23 cellular contexts compared by ENCODE assay signal in genomic region chr7:116222501-116222900, GRCh38. TPM values are rescaled to one million over a fixed set of nuclear protein-coding genes. Genes with fewer than 3 reads are reported as not detected.
DNase-seq lines count a peak whose midpoint lies in the region; ATAC-seq and TF ChIP-seq lines count a peak whose summit lies in the region.
"Had no signal": no experiment of that assay in that cellular context is flagged by ENCODE, and none has a peak within 500 bp of the region (broad histone marks: within the 10 kb centered on the region; RNA-seq: fewer than 3 reads in every experiment).

No MANE protein-coding gene starts in this region.

- 0 out of 3 replicates have a peak overlapping the region, but pooled peaks have one; percentile 7 for H2BK15ac ChIP-seq in IMR-90 (ENCODE audit: low read depth, low read length)

- peaks cover 10% of the 10 kb centered on the region; the same call in 1 of the 2 replicates for H3K9me1 ChIP-seq in IMR-90 (ENCODE audit: insufficient read depth, low read length)

- H4K5ac ChIP-seq in IMR-90 (ENCODE audit: low read depth, low read length): no peak overlapping the region

- ATAC-seq in CD4-positive, alpha-beta T cell (ENCODE audit: poor library complexity): no peak
- ATAC-seq in IMR-90 (ENCODE audit: low read depth) (no peak), gastroesophageal sphincter (no peak), GM21717 (IDR thresholded peaks at IDR 0.05; ENCODE audit: unreplicated experiment) (no peak), HG02884 (IDR thresholded peaks at IDR 0.05; ENCODE audit: unreplicated experiment) (no peak)
- ATAC-seq: activated CD4-positive, alpha-beta T cell treated with anti-CD3 and anti-CD28 coated beads for 36 hours; activated CD8-positive, alpha-beta memory T cell treated with anti-CD3 and anti-CD28 coated beads, Interleukin-2, amount 10 ng/mL, durations not matched to agents 7 days and 5 days; HCT116 had no signal

- TF ChIP-seq RAD21 in IMR-90 (IDR thresholded peaks at IDR 0.05; ENCODE audit: low read length): no peak

- H3K4me1 Mint-ChIP-seq in CD4-positive, alpha-beta T cell (ENCODE audit: low read depth): peaks cover 92% of the 10 kb centered on the region

- H3K9me3 Mint-ChIP-seq in CD4-positive, alpha-beta T cell: no peaks in the 10 kb centered on the region
- H3K9me3 Mint-ChIP-seq: activated naive CD8-positive, alpha-beta T cell treated with anti-CD3 and anti-CD28 coated beads, Interleukin-2, amount 10 ng/mL, durations not matched to agents 7 days and 5 days; endodermal cell; nephron had no signal

- WGBS in IMR-90 (ENCODE audit: extremely low coverage in 2 of 2, insufficient read length in 1 of 2), 2 experiments: no CpG with 5 or more reads among the region's 5 CpGs
- WGBS in gastroesophageal sphincter (ENCODE audit: low coverage in 1 of 2), 2 donors: 70 to 85% methylated on average over 5 of the region's 5 CpGs

- no peak for TF ChIP-seq EP300 in gastroesophageal sphincter (IDR thresholded peaks at IDR 0.05)

- peak overlapping the region; percentile 27 for H3K4me3 Mint-ChIP-seq in CD4-positive, alpha-beta T cell
- H3K4me3 Mint-ChIP-seq: activated CD4-positive, alpha-beta T cell treated with anti-CD3 and anti-CD28 coated beads for 36 hours; activated CD8-positive, alpha-beta memory T cell treated with anti-CD3 and anti-CD28 coated beads, Interleukin-2, amount 10 ng/mL, durations not matched to agents 7 days and 5 days; activated naive CD8-positive, alpha-beta T cell treated with anti-CD3 and anti-CD28 coated beads, Interleukin-2, amount 10 ng/mL, durations not matched to agents 7 days and 5 days; endodermal cell; nephron had no signal

- DNase-seq in CD4-positive, alpha-beta T cell: no peak
- DNase-seq in IMR-90 (no peak), NCI-H2196 treated with DMSO at 0.1 percent for 48 hours (lab: John Stamatoyannopoulos, UW; ENCODE audit: unreplicated experiment) (no peak)
- DNase-seq in stimulated activated CD4-positive, alpha-beta T cell treated with anti-CD3 and anti-CD28 coated beads, Interleukin-4, amount 100 ng/mL, for 1 hour: no peak
- DNase-seq: activated CD4-positive, alpha-beta T cell treated with anti-CD3 and anti-CD28 coated beads for 36 hours; activated CD8-positive, alpha-beta memory T cell treated with anti-CD3 and anti-CD28 coated beads, Interleukin-2, amount 10 ng/mL, durations not matched to agents 7 days and 5 days; activated naive CD8-positive, alpha-beta T cell treated with anti-CD3 and anti-CD28 coated beads, Interleukin-2, amount 10 ng/mL, durations not matched to agents 7 days and 5 days; DMS153; endodermal cell; glutamatergic neuron; mesendoderm; NCI-H82; OCI-M1; posterior cingulate gyrus; SHP77 treated with DMSO at 0.1 percent for 48 hours; T-helper 1 cell had no signal

- no peak overlapping the region for H3K14ac ChIP-seq in IMR-90 (replicated peaks; ENCODE audit: low read depth, low read length)

- no peak overlapping the region for H2AK9ac ChIP-seq in IMR-90 (replicated peaks; ENCODE audit: low read depth, low read length, poor library complexity)

- TF ChIP-seq POLR2A in IMR-90 (IDR thresholded peaks at IDR 0.05; ENCODE audit: low read depth, low read length): no peak
- TF ChIP-seq POLR2A in gastroesophageal sphincter (IDR thresholded peaks at IDR 0.05): no peak

- no peak overlapping the region for H4K91ac ChIP-seq in IMR-90 (ENCODE audit: insufficient read depth, low read depth, low read length)

- H4K8ac ChIP-seq in IMR-90 (ENCODE audit: low read depth in 2 of 2, low read length in 2 of 2): no peak overlapping the region

- H3K79me1 ChIP-seq in IMR-90 (ENCODE audit: low read depth in 1 of 2, low read length in 2 of 2): peaks cover 33 to 46% of the 10 kb centered on the region in 2 experiments

- H2BK5ac ChIP-seq in IMR-90 (ENCODE audit: low read depth, low read length, poor library complexity, severe bottlenecking): no peak overlapping the region

- no peaks in the 10 kb centered on the region for H3K27me3 ChIP-seq in CD4-positive, alpha-beta T cell (ENCODE audit: control insufficient read depth, insufficient read depth, low read length)
- H3K27me3 ChIP-seq in IMR-90 (ENCODE audit: control insufficient read depth, insufficient read depth, low read length) (no peaks in the 10 kb centered on the region), gastroesophageal sphincter (no peaks in the 10 kb centered on the region), rectal smooth muscle tissue (ENCODE audit: control insufficient read depth, insufficient read depth, low read length) (no peaks in the 10 kb centered on the region)

- peak overlapping the region; percentile 21; the same call in 1 of the 2 replicates for H3K18ac ChIP-seq in IMR-90 (ENCODE audit: low read depth, low read length)

- H3K4ac ChIP-seq in IMR-90 (ENCODE audit: low read depth, low read length): no peak overlapping the region

- no peak overlapping the region for H2BK20ac ChIP-seq in IMR-90 (ENCODE audit: low read depth, low read length)

- H4K20me1 ChIP-seq in IMR-90 (ENCODE audit: insufficient read depth, low read length): peaks cover 13% of the 10 kb centered on the region; the same call in 1 of the 2 replicates

- intact Hi-C loops in CD4-positive, alpha-beta T cell (cut with DNase I, micrococcal nuclease): loop anchor here in 1 of 2 experiments (10.0 kb wide), 1 partner anchor 642 kb away; the partner anchor contains the start of gene CAPZA2
- intact Hi-C loops in IMR-90 (cut with micrococcal nuclease): no loop called here

- dilution Hi-C loops in IMR-90 (cut with HindIII; ENCODE audit: low sequenced_read_pairs, unreplicated experiment): no loop called here

- no peak overlapping the region for H3K56ac ChIP-seq in IMR-90 (ENCODE audit: extremely low read depth, insufficient read depth, low read length)

- H3K9ac ChIP-seq in IMR-90 (ENCODE audit: low read depth, low read length) (no peak overlapping the region), rectal smooth muscle tissue (ENCODE audit: low read length) (no peak overlapping the region)
- H3K9ac ChIP-seq: KMS-11 had no signal

- peaks cover 24% of the 10 kb centered on the region for H3K36me3 Mint-ChIP-seq in CD4-positive, alpha-beta T cell (ENCODE audit: low read depth)

- no peak overlapping the region for H3K23ac ChIP-seq in IMR-90 (ENCODE audit: low read depth, low read length)

- no peaks in the 10 kb centered on the region for H3K27me3 Mint-ChIP-seq in CD4-positive, alpha-beta T cell
- H3K27me3 Mint-ChIP-seq: activated CD4-positive, alpha-beta T cell treated with anti-CD3 and anti-CD28 coated beads for 36 hours; activated CD8-positive, alpha-beta memory T cell treated with anti-CD3 and anti-CD28 coated beads, Interleukin-2, amount 10 ng/mL, durations not matched to agents 7 days and 5 days; activated naive CD8-positive, alpha-beta T cell treated with anti-CD3 and anti-CD28 coated beads, Interleukin-2, amount 10 ng/mL, durations not matched to agents 7 days and 5 days had no signal

- no peak for TF ChIP-seq CTCF in CD4-positive, alpha-beta T cell (IDR thresholded peaks at IDR 0.05)
- TF ChIP-seq CTCF in IMR-90 (conservative IDR thresholded peaks at IDR 0.05; ENCODE audit: low read depth, low read length) (no peak), gastroesophageal sphincter (IDR thresholded peaks at IDR 0.05) (no peak)

- no peaks in the 10 kb centered on the region for H3K9me3 ChIP-seq in CD4-positive, alpha-beta T cell (ENCODE audit: control insufficient read depth, low read length)
- H3K9me3 ChIP-seq in IMR-90 (ENCODE audit: control insufficient read depth, insufficient read depth, low read length) (no peaks in the 10 kb centered on the region), gastroesophageal sphincter (no peaks in the 10 kb centered on the region)

- H3K36me3 ChIP-seq in IMR-90 (ENCODE audit: control insufficient read depth, insufficient read depth, low read length): no peaks in the 10 kb centered on the region
- no peaks in the 10 kb centered on the region for H3K36me3 ChIP-seq in gastroesophageal sphincter
- no peaks in the 10 kb centered on the region for H3K36me3 ChIP-seq in rectal smooth muscle tissue (ENCODE audit: control insufficient read depth, insufficient read depth, low read length)

- CTCF ChIA-PET in CD4-positive, alpha-beta T cell (lab: Charles Lee): no interaction called here
- CTCF ChIA-PET in IMR-90 (lab: Yijun Ruan, JAX): no interaction called here

- peaks cover 8% of the 10 kb centered on the region for H3K4me1 ChIP-seq in IMR-90 (ENCODE audit: control insufficient read depth, insufficient read depth, low read length)
- peaks cover 0 to 93% (median 27%) of the 10 kb centered on the region in 3 donors for H3K4me1 ChIP-seq in gastroesophageal sphincter
- H3K4me1 ChIP-seq in rectal smooth muscle tissue (ENCODE audit: control insufficient read depth, insufficient read depth, low read length): peaks cover 38% of the 10 kb centered on the region

- in situ Hi-C loops in IMR-90 (cut with MboI; ENCODE audit: low sequenced_read_pairs): no loop called here

- POLR2A ChIA-PET in CD4-positive, alpha-beta T cell (lab: Charles Lee): interaction anchor here (1.2 kb wide), 1 partner anchor 12 kb away, joined by 6 read pairs; no protein-coding TSS in a partner anchor
- POLR2A ChIA-PET in IMR-90 (lab: Charles Lee; ENCODE audit: unreplicated experiment): no interaction called here

- H3K27ac Mint-ChIP-seq in CD4-positive, alpha-beta T cell: peak overlapping the region; percentile 70
- H3K27ac Mint-ChIP-seq: activated CD4-positive, alpha-beta T cell treated with anti-CD3 and anti-CD28 coated beads for 36 hours; activated naive CD8-positive, alpha-beta T cell treated with anti-CD3 and anti-CD28 coated beads, Interleukin-2, amount 10 ng/mL, durations not matched to agents 7 days and 5 days; endodermal cell; nephron had no signal

- H3K4me3 ChIP-seq in IMR-90 (ENCODE audit: insufficient read depth, low read depth, low read length) (no peak overlapping the region), gastroesophageal sphincter (no peak overlapping the region), rectal smooth muscle tissue (ENCODE audit: low read length) (peak overlapping the region; percentile 2)

- H3K4me2 ChIP-seq in IMR-90 (ENCODE audit: low read depth, low read length): no peak overlapping the region
- H3K4me2 ChIP-seq: KMS-11 had no signal

- BruUV-seq in IMR-90 (replicated peaks; lab: Mats Ljungman, UMichigan): no TSS peak

- H2AFZ ChIP-seq in IMR-90 (replicated peaks; ENCODE audit: low read length, poor library complexity): no peak overlapping the region

- H2BK120ac ChIP-seq in IMR-90 (ENCODE audit: low read depth, low read length): no peak overlapping the region

- H2AK5ac ChIP-seq in IMR-90 (ENCODE audit: low read depth, low read length): no peak overlapping the region

- H3K27ac ChIP-seq in CD4-positive, alpha-beta T cell (ENCODE audit: low read depth, low read length): no peak overlapping the region
- no peak overlapping the region for H3K27ac ChIP-seq in IMR-90 (ENCODE audit: insufficient read depth, low read length)
- peak overlapping the region in 3 of 4 donors; percentile 9 to 39 (median 29) for H3K27ac ChIP-seq in gastroesophageal sphincter
- H3K27ac ChIP-seq in rectal smooth muscle tissue (ENCODE audit: low read depth, low read length): peak overlapping the region; percentile 81
- H3K27ac ChIP-seq: KMS-11 had no signal

RNA-seq across cellular contexts. Expression of gene TES, which starts 12.2 kb away (rescaled TPM):
- 100 to 1,000 TPM; 114 to 120 TPM for total RNA-seq in CD4-positive, alpha-beta T cell
- 83.3 and 91.9 TPM in 2 replicates for total RNA-seq in IMR-90 (2012; rRNA removed)
- 49.7 and 54.0 TPM in 2 replicates for polyA plus RNA-seq in IMR-90 (2012; rRNA removed)
- 20.3 and 32.9 TPM in 2 replicates for polyA plus RNA-seq in IMR-90 (2012; cell fraction: cytosol; rRNA removed)
- polyA plus RNA-seq in IMR-90 (2012; cell fraction: nucleus; rRNA removed; ENCODE audit: low replicate concordance): 17.8 and 73.1 TPM in 2 replicates
- total RNA-seq in gastroesophageal sphincter: 100 to 1,000 TPM; 245 to 501 (median 290) TPM

Comparison
In these comparisons a context has a peak if more than half of its experiments do, and no peak if none do; other contexts are left out.
1. H3K27ac ChIP-seq: peak in gastroesophageal sphincter (3 of 4) and rectal smooth muscle tissue (single experiment); none in CD4-positive, alpha-beta T cell (single experiment) and IMR-90 (single experiment).